In genomic region chr3:40099875-40100274, GRCh38 we compare ENCODE assay signal across 1 cellular context.
TF ChIP-seq lines count a peak whose summit lies in the region.

No MANE protein-coding gene starts in this region.

TF ChIP-seq in liver, 16 proteins besides CTCF, POLR2A, EP300 and RAD21 (continued from another document):
- TF ChIP-seq NR2F2 (IDR thresholded peaks at IDR 0.05): no peak
- no peak for TF ChIP-seq EGR1 (IDR thresholded peaks at IDR 0.05; ENCODE audit: low read depth in 2 of 2)
- TF ChIP-seq, protein P1, sequence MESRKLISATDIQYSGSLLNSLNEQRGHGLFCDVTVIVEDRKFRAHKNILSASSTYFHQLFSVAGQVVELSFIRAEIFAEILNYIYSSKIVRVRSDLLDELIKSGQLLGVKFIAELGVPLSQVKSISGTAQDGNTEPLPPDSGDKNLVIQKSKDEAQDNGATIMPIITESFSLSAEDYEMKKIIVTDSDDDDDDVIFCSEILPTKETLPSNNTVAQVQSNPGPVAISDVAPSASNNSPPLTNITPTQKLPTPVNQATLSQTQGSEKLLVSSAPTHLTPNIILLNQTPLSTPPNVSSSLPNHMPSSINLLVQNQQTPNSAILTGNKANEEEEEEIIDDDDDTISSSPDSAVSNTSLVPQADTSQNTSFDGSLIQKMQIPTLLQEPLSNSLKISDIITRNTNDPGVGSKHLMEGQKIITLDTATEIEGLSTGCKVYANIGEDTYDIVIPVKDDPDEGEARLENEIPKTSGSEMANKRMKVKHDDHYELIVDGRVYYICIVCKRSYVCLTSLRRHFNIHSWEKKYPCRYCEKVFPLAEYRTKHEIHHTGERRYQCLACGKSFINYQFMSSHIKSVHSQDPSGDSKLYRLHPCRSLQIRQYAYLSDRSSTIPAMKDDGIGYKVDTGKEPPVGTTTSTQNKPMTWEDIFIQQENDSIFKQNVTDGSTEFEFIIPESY (IDR thresholded peaks at IDR 0.05): no peak
- no peak for TF ChIP-seq TAF1 (conservative IDR thresholded peaks at IDR 0.05)
- no peak for TF ChIP-seq SP1 (IDR thresholded peaks at IDR 0.05)
- peak; percentile 36 for TF ChIP-seq YY1 (IDR thresholded peaks at IDR 0.05)
- TF ChIP-seq FOXA1 (IDR thresholded peaks at IDR 0.05): no peak
- peak in 1 of 2 donors; percentile 11 for TF ChIP-seq JUND (IDR thresholded peaks at IDR 0.05)
- TF ChIP-seq GABPA (IDR thresholded peaks at IDR 0.05 in 1 of 2, conservative IDR thresholded peaks at IDR 0.05 in 1 of 2): no peak
- TF ChIP-seq FOXA2 (IDR thresholded peaks at IDR 0.05): no peak
- peak; percentile 22 to 62 for TF ChIP-seq HNF4A (conservative IDR thresholded peaks at IDR 0.05)
- TF ChIP-seq HNF4G (IDR thresholded peaks at IDR 0.05): no peak
- TF ChIP-seq, protein P2, sequence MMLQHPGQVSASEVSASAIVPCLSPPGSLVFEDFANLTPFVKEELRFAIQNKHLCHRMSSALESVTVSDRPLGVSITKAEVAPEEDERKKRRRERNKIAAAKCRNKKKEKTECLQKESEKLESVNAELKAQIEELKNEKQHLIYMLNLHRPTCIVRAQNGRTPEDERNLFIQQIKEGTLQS (IDR thresholded peaks at IDR 0.05): no peak
